Comparison of ENCODE assay signal across 10 cellular contexts in genomic region chr15:90620379-90621134, GRCh38.
DNase-seq lines count a peak whose midpoint lies in the region; ATAC-seq and TF ChIP-seq lines count a peak whose summit lies in the region.
"Had no signal": no experiment of that assay in that cellular context is flagged by ENCODE, and none has a peak within 500 bp of the region (broad histone marks: within the 10 kb centered on the region; RNA-seq: fewer than 3 reads in every experiment).

No MANE protein-coding gene starts in this region.

- H3K9me3 Mint-ChIP-seq in activated T-helper 17 cell treated with anti-CD3 and anti-CD28 coated beads, Interleukin-2, amount 50 U/mL, for 72 hours: no peaks in the 10 kb centered on the region
- H3K9me3 Mint-ChIP-seq: dendritic cell treated with granulocyte-macrophage colony-stimulating factor and Interleukin-4, amounts not matched to agents 40 ng/mL and 50 ng/mL, for 4 days had no signal

- no peak overlapping the region for H3K4me3 ChIP-seq in BLaER1 treated with 17β-estradiol and CSF1 and Interleukin-3, amounts not matched to agents 10 nM and 100 nM
- no peak overlapping the region for H3K4me3 ChIP-seq in hepatocyte

- H3K27ac Mint-ChIP-seq in activated T-helper 17 cell treated with anti-CD3 and anti-CD28 coated beads, Interleukin-2, amount 50 U/mL, for 72 hours: peak overlapping the region; percentile 53
- H3K27ac Mint-ChIP-seq: dendritic cell treated with granulocyte-macrophage colony-stimulating factor and Interleukin-4, amounts not matched to agents 40 ng/mL and 50 ng/mL, for 4 days had no signal

- peak overlapping the region in 3 of 11 experiments; percentile 12 to 49 (median 39); a peak in 3 of 22 replicates for H3K9ac ChIP-seq in BLaER1 treated with 17β-estradiol and CSF1 and Interleukin-3, amounts not matched to agents 10 nM and 100 nM

- ATAC-seq in GM21360 (IDR thresholded peaks at IDR 0.05; ENCODE audit: unreplicated experiment): peak; percentile 90
- peak; percentile 54 for ATAC-seq in activated T-helper 17 cell treated with anti-CD3 and anti-CD28 coated beads, Interleukin-2, amount 50 U/mL, for 72 hours (replicated peaks)

- no peak for TF ChIP-seq CTCF in hepatocyte (IDR thresholded peaks at IDR 0.05; ENCODE audit: poor library complexity)

- H3K27me3 ChIP-seq in BLaER1 treated with 17β-estradiol and CSF1 and Interleukin-3, amounts not matched to agents 10 nM and 100 nM: no peaks in the 10 kb centered on the region
- no peaks in the 10 kb centered on the region for H3K27me3 ChIP-seq in hepatocyte

- H3K4me2 ChIP-seq in BLaER1 treated with 17β-estradiol and CSF1 and Interleukin-3, amounts not matched to agents 10 nM and 100 nM: peak overlapping the region; percentile 37 to 89 (median 72); a peak in 21 of 22 replicates
- no peak overlapping the region for H3K4me2 ChIP-seq in hepatocyte

- DNase-seq in Kasumi-1 (lab: John Stamatoyannopoulos, UW): peak; percentile 78 to 88
- no peak for DNase-seq in NCI-H187 treated with DMSO at 0.1 percent for 48 hours (lab: John Stamatoyannopoulos, UW)
- DNase-seq in stimulated activated naive CD4-positive, alpha-beta T cell treated with Interleukin-2 at 50 U/mL for 16 hours (lab: John Stamatoyannopoulos, UW): no peak
- DNase-seq in hepatocyte (ENCODE audit: low spot score): no peak
- no peak for DNase-seq in DMS79 (lab: John Stamatoyannopoulos, UW)

- peak overlapping the region in 5 of 11 experiments; percentile 18 to 55 (median 44); a peak in 7 of 22 replicates for H3K27ac ChIP-seq in BLaER1 treated with 17β-estradiol and CSF1 and Interleukin-3, amounts not matched to agents 10 nM and 100 nM
- no peak overlapping the region for H3K27ac ChIP-seq in hepatocyte
- H3K27ac ChIP-seq: C4-2B had no signal

- WGBS in hepatocyte (ENCODE audit: low lambda C conversion rate, missing lambda C conversion rate): 91% methylated on average over 13 of the region's 13 CpGs

- H3K27me3 Mint-ChIP-seq in activated T-helper 17 cell treated with anti-CD3 and anti-CD28 coated beads, Interleukin-2, amount 50 U/mL, for 72 hours: no peaks in the 10 kb centered on the region
- H3K27me3 Mint-ChIP-seq: dendritic cell treated with granulocyte-macrophage colony-stimulating factor and Interleukin-4, amounts not matched to agents 40 ng/mL and 50 ng/mL, for 4 days had no signal

- H4K20me1 ChIP-seq in BLaER1 treated with 17β-estradiol and CSF1 and Interleukin-3, amounts not matched to agents 10 nM and 100 nM: no peaks in the 10 kb centered on the region; a peak in 1 of 22 replicates
- H4K20me1 ChIP-seq in hepatocyte (ENCODE audit: insufficient read depth, poor library complexity, severe bottlenecking): no peaks in the 10 kb centered on the region

- H3K4me3 Mint-ChIP-seq in activated T-helper 17 cell treated with anti-CD3 and anti-CD28 coated beads, Interleukin-2, amount 50 U/mL, for 72 hours: peak overlapping the region; percentile 55
- H3K4me3 Mint-ChIP-seq: dendritic cell treated with granulocyte-macrophage colony-stimulating factor and Interleukin-4, amounts not matched to agents 40 ng/mL and 50 ng/mL, for 4 days had no signal

- peaks cover 57 to 95% (median 88%) of the 10 kb centered on the region in 11 experiments for H3K36me3 ChIP-seq in BLaER1 treated with 17β-estradiol and CSF1 and Interleukin-3, amounts not matched to agents 10 nM and 100 nM
- H3K36me3 ChIP-seq in hepatocyte (replicated peaks; ENCODE audit: insufficient read depth, low read depth): no peaks in the 10 kb centered on the region

- H3K9me2 ChIP-seq in hepatocyte (replicated peaks; ENCODE audit: insufficient read depth): no peaks in the 10 kb centered on the region

- H2AFZ ChIP-seq in hepatocyte: no peak overlapping the region

- peaks cover 21% of the 10 kb centered on the region for H3K4me1 Mint-ChIP-seq in activated T-helper 17 cell treated with anti-CD3 and anti-CD28 coated beads, Interleukin-2, amount 50 U/mL, for 72 hours

- no peaks in the 10 kb centered on the region for H3K9me3 ChIP-seq in BLaER1 treated with 17β-estradiol and CSF1 and Interleukin-3, amounts not matched to agents 10 nM and 100 nM (replicated peaks in 1 of 11)
- no peaks in the 10 kb centered on the region for H3K9me3 ChIP-seq in hepatocyte (ENCODE audit: low read depth)

- peaks cover 11 to 21% (median 16%) of the 10 kb centered on the region in 10 experiments for H3K4me1 ChIP-seq in BLaER1 treated with 17β-estradiol and CSF1 and Interleukin-3, amounts not matched to agents 10 nM and 100 nM
- no peaks in the 10 kb centered on the region for H3K4me1 ChIP-seq in hepatocyte (ENCODE audit: insufficient read depth)

- H3K79me2 ChIP-seq in hepatocyte: no peaks in the 10 kb centered on the region

- peaks cover 54% of the 10 kb centered on the region for H3K36me3 Mint-ChIP-seq in activated T-helper 17 cell treated with anti-CD3 and anti-CD28 coated beads, Interleukin-2, amount 50 U/mL, for 72 hours (ENCODE audit: low read depth)

Comparison
In these comparisons a context has a peak if more than half of its experiments do, and no peak if none do; other contexts are left out.
1. DNase-seq: peak in Kasumi-1 (2 of 2); none in NCI-H187 treated with DMSO at 0.1 percent for 48 hours (single experiment), stimulated activated naive CD4-positive, alpha-beta T cell treated with Interleukin-2 at 50 U/mL for 16 hours (single experiment), hepatocyte (single experiment) and DMS79 (single experiment).